In genomic region chr3:63193647-63194046, GRCh38 we compare ENCODE assay signal across 9 cellular contexts.
DNase-seq lines count a peak whose midpoint lies in the region; ATAC-seq and TF ChIP-seq lines count a peak whose summit lies in the region.
"Had no signal": no experiment of that assay in that cellular context is flagged by ENCODE, and none has a peak within 500 bp of the region (broad histone marks: within the 10 kb centered on the region; RNA-seq: fewer than 3 reads in every experiment).

No MANE protein-coding gene starts in this region.

- H3K4me3 ChIP-seq in Karpas-422 (ENCODE audit: low read length): no peak overlapping the region
- H3K4me3 ChIP-seq in kidney epithelial cell (ENCODE audit: low read depth, low read length): no peak overlapping the region
- no peak overlapping the region for H3K4me3 ChIP-seq in esophagus squamous epithelium
- H3K4me3 ChIP-seq: HAP-1 had no signal

- H3K36me3 ChIP-seq in Karpas-422 (ENCODE audit: insufficient read depth, low read length) (no peaks in the 10 kb centered on the region), kidney epithelial cell (ENCODE audit: control insufficient read depth, insufficient read depth, low read length) (no peaks in the 10 kb centered on the region), esophagus squamous epithelium (no peaks in the 10 kb centered on the region)
- H3K36me3 ChIP-seq: HAP-1 had no signal

- no peak overlapping the region for H3K4me2 ChIP-seq in Karpas-422 (ENCODE audit: low read depth, low read length, poor library complexity, severe bottlenecking)

- no peak overlapping the region for H3K9ac ChIP-seq in Karpas-422 (ENCODE audit: low read length)

- DNase-seq in COLO829 (ENCODE audit: low spot score) (peak; percentile 83), Karpas-422 (peak; percentile 67), SW480 (ENCODE audit: low spot score) (peak; percentile 62), kidney epithelial cell (ENCODE audit: low read depth) (no peak), esophagus squamous epithelium (lab: John Stamatoyannopoulos, UW) (no peak)
- no peak for DNase-seq in NK-92 treated with Interleukin-12 subunit alpha and Interleukin-12 subunit beta, amount 100 ng/mL, for 24 hours (lab: John Stamatoyannopoulos, UW)

- H3K27ac ChIP-seq in Karpas-422 (ENCODE audit: low read length) (no peak overlapping the region), esophagus squamous epithelium (no peak overlapping the region)

- WGBS in esophagus squamous epithelium, 2 donors: 1 to 12% methylated on average over 3 of the region's 3 CpGs

- no peaks in the 10 kb centered on the region for H3K9me2 ChIP-seq in Karpas-422 (replicated peaks; ENCODE audit: insufficient read depth, low read length)

- no peaks in the 10 kb centered on the region for H3K4me1 ChIP-seq in Karpas-422 (ENCODE audit: low read length)
- peaks cover 0 to 3% (median 0%) of the 10 kb centered on the region in 3 donors for H3K4me1 ChIP-seq in esophagus squamous epithelium
- H3K4me1 ChIP-seq: HAP-1 had no signal

- TF ChIP-seq CTCF in kidney epithelial cell (IDR thresholded peaks at IDR 0.05; ENCODE audit: insufficient read depth, low read length, poor library complexity, severe bottlenecking) (peak; percentile 45), esophagus squamous epithelium (IDR thresholded peaks at IDR 0.05) (peak in 2 of 6 experiments; percentile 32 to 51)

- H4K20me1 ChIP-seq in Karpas-422 (ENCODE audit: insufficient read depth, low read depth, low read length): no peaks in the 10 kb centered on the region

- H3K27me3 ChIP-seq in Karpas-422 (ENCODE audit: low read length) (no peaks in the 10 kb centered on the region), kidney epithelial cell (ENCODE audit: control insufficient read depth, insufficient read depth, low read length) (no peaks in the 10 kb centered on the region), esophagus squamous epithelium (peaks cover 0 to 9% (median 0%) of the 10 kb centered on the region in 4 donors)

- no peak for TF ChIP-seq POLR2A in esophagus squamous epithelium (IDR thresholded peaks at IDR 0.05)

- no peak for ATAC-seq in GM19328 (IDR thresholded peaks at IDR 0.05; ENCODE audit: unreplicated experiment)
- ATAC-seq in activated CD4-positive, CD25-positive, alpha-beta regulatory T cell treated with anti-CD3 and anti-CD28 coated beads, Interleukin-2, amount 50 U/mL, for 24 hours: no peak

- H3K9me3 ChIP-seq in Karpas-422 (ENCODE audit: low read length) (no peaks in the 10 kb centered on the region), esophagus squamous epithelium (no peaks in the 10 kb centered on the region)
- H3K9me3 ChIP-seq: HAP-1 had no signal

- no peaks in the 10 kb centered on the region for H3K79me2 ChIP-seq in Karpas-422 (ENCODE audit: low read length)

- intact Hi-C loops in esophagus squamous epithelium (cut with DNase I): no loop called here

- no peak overlapping the region for H2AFZ ChIP-seq in Karpas-422 (ENCODE audit: low read length)

Comparison
In these comparisons a context has a peak if more than half of its experiments do, and no peak if none do; other contexts are left out.
1. DNase-seq: peak in COLO829 (single experiment), Karpas-422 (single experiment) and SW480 (single experiment); none in kidney epithelial cell (single experiment), esophagus squamous epithelium (single experiment) and NK-92 treated with Interleukin-12 subunit alpha and Interleukin-12 subunit beta, amount 100 ng/mL, for 24 hours (single experiment).